In the genomic region with DNA sequence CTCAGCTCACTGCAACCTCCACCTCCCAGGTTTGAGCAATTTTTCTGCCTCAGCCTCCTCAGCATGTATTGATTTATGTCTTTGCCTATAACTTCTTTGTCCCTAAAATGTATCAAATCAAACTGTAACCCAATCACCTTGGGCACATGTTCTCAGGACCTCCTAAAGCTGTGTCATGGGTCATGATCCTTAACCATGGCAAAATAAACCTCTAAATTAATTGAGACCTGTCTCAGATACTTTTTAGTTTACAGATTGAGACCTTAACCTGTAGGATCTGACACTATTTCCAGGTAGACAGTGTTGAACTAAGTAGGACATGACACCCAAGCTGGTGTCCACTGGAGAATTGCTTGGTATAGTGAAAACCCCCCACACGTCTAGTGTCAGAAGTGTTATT, we compare ENCODE assay signal across 32 cellular contexts. TPM values are rescaled to one million over a fixed set of nuclear protein-coding genes. Genes with fewer than 3 reads are reported as not detected.
"Had no signal": no experiment of that assay in that cellular context is flagged by ENCODE, and none has a peak within 500 bp of the region (broad histone marks: within the 10 kb centered on the region; RNA-seq: fewer than 3 reads in every experiment).

No MANE protein-coding gene starts in this region.

- H3K27ac Mint-ChIP-seq: activated B cell treated with CpG ODN at 0.5 μM for 24 hours; activated CD4-positive, alpha-beta memory T cell treated with anti-CD3 and anti-CD28 coated beads for 36 hours; activated naive CD4-positive, alpha-beta T cell treated with anti-CD3 and anti-CD28 coated beads for 36 hours; activated naive CD8-positive, alpha-beta T cell treated with anti-CD3 and anti-CD28 coated beads, Interleukin-2, amount 10 ng/mL, durations not matched to agents 7 days and 5 days; activated T-cell treated with anti-CD3 and anti-CD28 coated beads, Interleukin-2, amount 50 U/mL, for 72 hours; activated T-helper 1 cell treated with anti-CD3 and anti-CD28 coated beads, Interleukin-12 subunit alpha, Interleukin-12 subunit beta, Interleukin-2, Interleukin-4 antibody, amounts not matched to agents 30 ng/mL and 10 ng/mL and 1 ng/mL, durations not matched to agents 14 hours and 24 hours and 36 hours; activated T-helper 17 cell treated with anti-CD3 and anti-CD28 coated beads, Interleukin-2, amount 50 U/mL, for 72 hours; brain; T-helper 2 cell treated with Interferon-gamma antibody and Interleukin-4, amounts not matched to agents 5 μg/mL and 100 μg/mL, for 36 hours had no signal

- H3K4me3 Mint-ChIP-seq: activated B cell treated with CpG ODN at 0.5 μM for 24 hours; activated CD4-positive, alpha-beta memory T cell treated with anti-CD3 and anti-CD28 coated beads for 36 hours; activated naive CD4-positive, alpha-beta T cell treated with anti-CD3 and anti-CD28 coated beads for 36 hours; activated naive CD8-positive, alpha-beta T cell treated with anti-CD3 and anti-CD28 coated beads, Interleukin-2, amount 10 ng/mL, durations not matched to agents 7 days and 5 days; activated T-cell treated with anti-CD3 and anti-CD28 coated beads, Interleukin-2, amount 50 U/mL, for 4 hours; activated T-cell treated with anti-CD3 and anti-CD28 coated beads, Interleukin-2, amount 50 U/mL, for 72 hours; activated T-helper 1 cell treated with anti-CD3 and anti-CD28 coated beads, Interleukin-12 subunit alpha, Interleukin-12 subunit beta, Interleukin-2, Interleukin-4 antibody, amounts not matched to agents 30 ng/mL and 10 ng/mL and 1 ng/mL, durations not matched to agents 14 hours and 24 hours and 36 hours; brain; central memory CD8-positive, alpha-beta T cell; T-helper 2 cell treated with Interferon-gamma antibody and Interleukin-4, amounts not matched to agents 5 μg/mL and 100 μg/mL, for 36 hours had no signal

- H3K4me1 ChIP-seq: ascending aorta had no signal

- H3K27me3 Mint-ChIP-seq: activated B cell treated with CpG ODN at 0.5 μM for 24 hours; activated CD4-positive, alpha-beta memory T cell treated with anti-CD3 and anti-CD28 coated beads for 36 hours; activated naive CD8-positive, alpha-beta T cell treated with anti-CD3 and anti-CD28 coated beads, Interleukin-2, amount 10 ng/mL, durations not matched to agents 7 days and 5 days; activated T-helper 17 cell treated with anti-CD3 and anti-CD28 coated beads, Interleukin-2, amount 50 U/mL, for 72 hours; central memory CD8-positive, alpha-beta T cell; T-cell had no signal

- H3K4me3 ChIP-seq: ascending aorta, cardiac muscle cell had no signal

- H3K27me3 ChIP-seq: ascending aorta, cardiac muscle cell had no signal

- H3K36me3 ChIP-seq: ascending aorta, cardiac muscle cell had no signal

- H3K36me3 Mint-ChIP-seq: brain had no signal

- H3K9me3 ChIP-seq: ascending aorta had no signal

- ATAC-seq: activated naive CD4-positive, alpha-beta T cell treated with anti-CD3 and anti-CD28 coated beads, Interleukin-2, amount 50 U/mL, for 72 hours; activated T-cell treated with anti-CD3 and anti-CD28 coated beads, Interleukin-2, amount 50 U/mL, for 4 hours; activated T-cell treated with anti-CD3 and anti-CD28 coated beads, Interleukin-2, amount 50 U/mL, for 72 hours; activated T-helper 17 cell treated with anti-CD3 and anti-CD28 coated beads, Interleukin-2, amount 50 U/mL, for 72 hours; T-cell had no signal

- DNase-seq: activated B cell treated with CpG ODN at 0.5 μM for 24 hours; activated CD4-positive, alpha-beta memory T cell treated with anti-CD3 and anti-CD28 coated beads for 36 hours; activated CD4-positive, alpha-beta T cell treated with anti-CD3 and anti-CD28 coated beads for 48 hours; activated CD4-positive, alpha-beta T cell treated with anti-CD3 and anti-CD28 coated beads, Interleukin-2, amount 50 U/mL, for 1 hour; activated CD4-positive, alpha-beta T cell treated with anti-CD3 and anti-CD28 coated beads, Interleukin-2, amount 50 U/mL, for 4 hours; activated CD4-positive, CD25-positive, alpha-beta regulatory T cell treated with anti-CD3 and anti-CD28 coated beads, Interleukin-2, amount 50 U/mL, for 72 hours; activated CD8-positive, alpha-beta memory T cell treated with anti-CD3 and anti-CD28 coated beads, Interleukin-2, amount 50 U/mL, for 4 hours; activated effector memory CD4-positive, alpha-beta T cell treated with anti-CD3 and anti-CD28 coated beads, Interleukin-2, amount 50 U/mL, for 16 hours; activated gamma-delta T cell treated with Interleukin-2 at 50 U/mL for 16 hours; activated naive CD4-positive, alpha-beta T cell; activated naive CD4-positive, alpha-beta T cell treated with anti-CD3 and anti-CD28 coated beads for 36 hours; activated naive CD4-positive, alpha-beta T cell treated with anti-CD3 and anti-CD28 coated beads, Interleukin-2, amount 50 U/mL, for 16 hours; activated naive CD8-positive, alpha-beta T cell treated with anti-CD3 and anti-CD28 coated beads, Interleukin-2, amount 10 ng/mL, durations not matched to agents 7 days and 5 days; activated T-cell treated with anti-CD3 and anti-CD28 coated beads for 4 hours; activated T-cell treated with anti-CD3 and anti-CD28 coated beads, Interleukin-2, amount 50 U/mL, for 1 hour; activated T-cell treated with anti-CD3 and anti-CD28 coated beads, Interleukin-2, amount 50 U/mL, for 4 hours; activated T-cell treated with anti-CD3 and anti-CD28 coated beads, Interleukin-2, amount 50 U/mL, for 72 hours; amygdala; anterior cingulate cortex; caudate nucleus; cerebellar nuclear complex; T-cell; T-helper 2 cell; T-helper 9 cell had no signal

- H3K27ac ChIP-seq: ascending aorta, cardiac muscle cell had no signal

- H3K4me1 Mint-ChIP-seq: activated T-helper 17 cell treated with anti-CD3 and anti-CD28 coated beads, Interleukin-2, amount 50 U/mL, for 72 hours had no signal

- H3K9me3 Mint-ChIP-seq: activated T-cell treated with anti-CD3 and anti-CD28 coated beads, Interleukin-2, amount 50 U/mL, for 4 hours; activated T-helper 17 cell treated with anti-CD3 and anti-CD28 coated beads, Interleukin-2, amount 50 U/mL, for 72 hours; central memory CD8-positive, alpha-beta T cell had no signal

RNA-seq across cellular contexts. Expression of a gene that starts 2.6 kb away (rescaled TPM):
- total RNA-seq: ascending aorta had no signal

RNA-seq across cellular contexts. Expression of a gene that starts 45.1 kb away (rescaled TPM):
- total RNA-seq: ascending aorta had no signal
